1 cellular context compared by ENCODE assay signal in genomic region chr2:54388093-54388492, GRCh38.
A peak's percentile ranks its signal among the peaks of the same experiment; 100 is the strongest.
TF ChIP-seq lines count a peak whose summit lies in the region.

No MANE protein-coding gene starts in this region.

TF ChIP-seq in HepG2, 621 proteins besides CTCF, POLR2A, EP300 and RAD21 (continued from another document):
- TF ChIP-seq ZBTB34 (CRISPR knock-in tag; IDR thresholded peaks at IDR 0.05), result 0 out of 2 replicates have a peak, but pooled peaks have one; percentile 31
